21 cellular contexts compared by ENCODE assay signal in the genomic region with DNA sequence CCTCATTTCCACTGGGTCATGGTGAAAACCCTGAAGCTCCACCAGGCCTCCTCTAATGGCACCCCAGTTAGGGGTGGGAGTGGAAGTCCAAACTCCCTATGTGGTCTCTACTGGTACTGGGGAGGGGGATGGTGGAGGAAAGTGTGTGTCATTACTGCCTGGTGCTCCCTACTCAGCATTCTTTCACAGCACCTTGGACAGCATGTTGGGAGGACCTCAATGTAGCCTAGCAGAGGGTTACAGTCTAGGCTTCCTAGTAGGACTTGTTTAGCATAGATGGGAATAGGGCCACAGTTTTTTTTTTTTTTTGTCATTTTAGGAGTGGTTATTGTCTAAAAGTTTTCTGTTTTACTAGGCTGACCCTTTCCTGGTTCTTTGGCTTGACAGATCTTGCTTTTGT.
"Had no signal": no experiment of that assay in that cellular context is flagged by ENCODE, and none has a peak within 500 bp of the region (broad histone marks: within the 10 kb centered on the region; RNA-seq: fewer than 3 reads in every experiment).

No MANE protein-coding gene starts in this region.

- H3K36me3 Mint-ChIP-seq: naive B cell; stimulated activated memory B cell treated with anti-CD40 and anti-IgM and Interleukin-4, amounts not matched to agents 10 μg/mL and 1 μg/mL and 100 μg/mL, for 72 hours had no signal

- H3K9me3 Mint-ChIP-seq: naive B cell; stimulated activated memory B cell treated with anti-CD40 and anti-IgM and Interleukin-4, amounts not matched to agents 10 μg/mL and 1 μg/mL and 100 μg/mL, for 72 hours; stimulated activated naive CD8-positive, alpha-beta T cell treated with anti-CD3 and anti-CD28 coated beads, Interleukin-15, Interleukin-2, amounts not matched to agents 100 ng/mL and 50 ng/mL, for 24 hours had no signal

- ATAC-seq: gastroesophageal sphincter; left colon; left ventricle myocardium superior; psoas muscle; right lobe of liver; stimulated activated memory B cell treated with anti-CD40 and anti-IgM and Interleukin-4, amounts not matched to agents 10 μg/mL and 1 μg/mL and 100 μg/mL, for 72 hours had no signal

- H3K27ac ChIP-seq: epithelial cell of prostate, esophagus muscularis mucosa, gastroesophageal sphincter, neutrophil, psoas muscle, right lobe of liver, tibial artery, upper lobe of right lung had no signal

- H3K4me3 ChIP-seq: esophagus muscularis mucosa, gastroesophageal sphincter, lung, psoas muscle, right lobe of liver, tibial artery, upper lobe of right lung had no signal

- H3K9me3 ChIP-seq: esophagus muscularis mucosa, gastroesophageal sphincter, neutrophil, psoas muscle, right lobe of liver, tibial artery, upper lobe of right lung had no signal

- H3K36me3 ChIP-seq: esophagus muscularis mucosa, gastroesophageal sphincter, neutrophil, right lobe of liver, tibial artery, upper lobe of right lung had no signal

- H3K27me3 ChIP-seq: esophagus muscularis mucosa, gastroesophageal sphincter, neutrophil, right lobe of liver, tibial artery, upper lobe of right lung had no signal

- H3K27ac Mint-ChIP-seq: naive B cell; stimulated activated memory B cell treated with anti-CD40 and anti-IgM and Interleukin-4, amounts not matched to agents 10 μg/mL and 1 μg/mL and 100 μg/mL, for 72 hours; stimulated activated naive CD8-positive, alpha-beta T cell treated with anti-CD3 and anti-CD28 coated beads, Interleukin-15, Interleukin-2, amounts not matched to agents 100 ng/mL and 50 ng/mL, for 24 hours had no signal

- DNase-seq: effector memory CD4-positive, alpha-beta T cell; glutamatergic neuron; kidney; left colon; left ventricle myocardium superior; mesendoderm; naive B cell; psoas muscle; retina; right lobe of liver; stimulated activated CD4-positive, alpha-beta T cell treated with anti-CD3 and anti-CD28 coated beads, Interleukin-4, amount 100 ng/mL, for 1 hour; stimulated activated CD8-positive, alpha-beta memory T cell treated with anti-CD3 and anti-CD28 coated beads, Interleukin-4, amount 100 ng/mL, for 48 hours; tibial artery; upper lobe of right lung had no signal

- H3K4me3 Mint-ChIP-seq: naive B cell; stimulated activated memory B cell treated with anti-CD40 and anti-IgM and Interleukin-4, amounts not matched to agents 10 μg/mL and 1 μg/mL and 100 μg/mL, for 72 hours; stimulated activated naive CD8-positive, alpha-beta T cell treated with anti-CD3 and anti-CD28 coated beads, Interleukin-15, Interleukin-2, amounts not matched to agents 100 ng/mL and 50 ng/mL, for 24 hours had no signal

- H3K27me3 Mint-ChIP-seq: naive B cell; stimulated activated memory B cell treated with anti-CD40 and anti-IgM and Interleukin-4, amounts not matched to agents 10 μg/mL and 1 μg/mL and 100 μg/mL, for 72 hours; stimulated activated naive CD8-positive, alpha-beta T cell treated with anti-CD3 and anti-CD28 coated beads, Interleukin-15, Interleukin-2, amounts not matched to agents 100 ng/mL and 50 ng/mL, for 24 hours had no signal

- H3K4me1 ChIP-seq: esophagus muscularis mucosa, gastroesophageal sphincter, psoas muscle, right lobe of liver, tibial artery, upper lobe of right lung had no signal

- H3K4me1 Mint-ChIP-seq: stimulated activated memory B cell treated with anti-CD40 and anti-IgM and Interleukin-4, amounts not matched to agents 10 μg/mL and 1 μg/mL and 100 μg/mL, for 72 hours had no signal
